17 cellular contexts compared by ENCODE assay signal in the genomic region with DNA sequence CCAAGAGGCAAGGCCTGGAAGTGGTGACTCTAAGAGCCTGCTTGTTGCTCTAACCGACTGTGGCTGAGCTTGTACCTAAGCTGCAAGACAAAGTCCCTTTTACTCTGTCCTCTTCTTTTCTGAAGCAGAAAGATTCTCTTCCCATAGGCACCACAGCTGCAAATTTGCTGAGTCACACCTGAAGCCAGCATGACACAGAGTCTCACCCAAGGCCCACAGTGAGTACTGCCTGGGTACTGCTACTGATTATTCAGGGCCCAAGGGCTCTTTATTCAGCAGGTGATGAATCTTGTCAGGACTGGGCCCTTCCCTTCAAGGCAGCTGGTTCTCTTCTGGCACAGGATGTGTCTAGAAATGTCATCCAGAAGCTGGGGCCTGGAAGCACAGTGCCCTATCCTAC. TPM values are rescaled to one million over a fixed set of nuclear protein-coding genes. Genes with fewer than 3 reads are reported as not detected.
A peak's percentile ranks its signal among the peaks of the same experiment; 100 is the strongest.
DNase-seq lines count a peak whose midpoint lies in the region; ATAC-seq and TF ChIP-seq lines count a peak whose summit lies in the region.
"Had no signal": no experiment of that assay in that cellular context is flagged by ENCODE, and none has a peak within 500 bp of the region (broad histone marks: within the 10 kb centered on the region; RNA-seq: fewer than 3 reads in every experiment).

No MANE protein-coding gene starts in this region.

- peak; percentile 36 for DNase-seq in activated naive CD4-positive, alpha-beta T cell treated with anti-CD3 and anti-CD28 coated beads for 36 hours
- DNase-seq in activated naive CD4-positive, alpha-beta T cell treated with anti-CD3 and anti-CD28 coated beads, Interleukin-2, amount 10 ng/mL, durations not matched to agents 7 days and 5 days, result no peak
- DNase-seq in RKO (ENCODE audit: low spot score) (peak; percentile 19), fibroblast of lung (ENCODE audit: low read depth in 2 of 2) (peak; percentile 15 to 43), substantia nigra (lab: John Stamatoyannopoulos, UW) (no peak), prostate gland (ENCODE audit: low spot score) (no peak)
- no peak for DNase-seq in stimulated activated effector memory CD8-positive, alpha-beta T cell treated with anti-CD3 and anti-CD28 coated beads, Interleukin-12 subunit alpha, Interleukin-12 subunit beta, amount 100 ng/mL, for 72 hours (ENCODE audit: low spot score in 2 of 2)
- DNase-seq in activated naive CD8-positive, alpha-beta T cell treated with anti-CD3 and anti-CD28 coated beads, Interleukin-2, amount 50 U/mL, for 24 hours, result no peak
- DNase-seq: kidney; NCI-H187; NCI-H526; stimulated activated CD4-positive, alpha-beta T cell treated with anti-CD3 and anti-CD28 coated beads, Interleukin-4, amount 100 ng/mL, for 1 hour had no signal

- no peaks in the 10 kb centered on the region for H3K27me3 Mint-ChIP-seq in activated naive CD4-positive, alpha-beta T cell treated with anti-CD3 and anti-CD28 coated beads for 36 hours (ENCODE audit: low read depth)
- H3K27me3 Mint-ChIP-seq in activated naive CD4-positive, alpha-beta T cell treated with anti-CD3 and anti-CD28 coated beads, Interleukin-2, amount 10 ng/mL, durations not matched to agents 7 days and 5 days, result no peaks in the 10 kb centered on the region
- H3K27me3 Mint-ChIP-seq in activated naive CD8-positive, alpha-beta T cell treated with anti-CD3 and anti-CD28 coated beads, Interleukin-2, amount 50 U/mL, for 24 hours, result no peaks in the 10 kb centered on the region
- H3K27me3 Mint-ChIP-seq: activated naive CD4-positive, alpha-beta T cell treated with anti-CD3 and anti-CD28 coated beads, Interleukin-2, amount 50 U/mL, for 24 hours; IgD-negative memory B cell had no signal

- TF ChIP-seq POLR2A in prostate gland (IDR thresholded peaks at IDR 0.05), result no peak

- H3K4me2 ChIP-seq in fibroblast of lung (ENCODE audit: extremely low read depth, insufficient read depth, low read length), result no peak overlapping the region

- H4K20me1 ChIP-seq in fibroblast of lung (ENCODE audit: control insufficient read depth, extremely low read depth, insufficient read depth, low read length), result no peaks in the 10 kb centered on the region

- no peaks in the 10 kb centered on the region for H3K4me1 ChIP-seq in fibroblast of lung (ENCODE audit: control insufficient read depth, extremely low read depth, insufficient read depth, low read length)
- no peaks in the 10 kb centered on the region for H3K4me1 ChIP-seq in prostate gland (replicated peaks)
- H3K4me1 ChIP-seq: gastroesophageal sphincter, vagina had no signal

- H3K27ac ChIP-seq in fibroblast of lung (ENCODE audit: insufficient read depth, low read length) (no peak overlapping the region), substantia nigra (ENCODE audit: low read depth, low read length, poor library complexity, severe bottlenecking) (no peak overlapping the region), prostate gland (no peak overlapping the region)
- H3K27ac ChIP-seq: gastroesophageal sphincter, vagina had no signal

- H2AFZ ChIP-seq in fibroblast of lung (ENCODE audit: low read length), result no peak overlapping the region

- H3K27me3 ChIP-seq in fibroblast of lung (ENCODE audit: control insufficient read depth, insufficient read depth, low read length) (no peaks in the 10 kb centered on the region), prostate gland (replicated peaks; ENCODE audit: insufficient read depth) (no peaks in the 10 kb centered on the region)
- H3K27me3 ChIP-seq: gastroesophageal sphincter, vagina had no signal

- TF ChIP-seq CTCF in fibroblast of lung (conservative IDR thresholded peaks at IDR 0.05 in 1 of 2, IDR thresholded peaks at IDR 0.05 in 1 of 2; ENCODE audit: low read depth in 1 of 2, low read length in 2 of 2) (no peak), prostate gland (IDR thresholded peaks at IDR 0.05) (no peak)

- no peaks in the 10 kb centered on the region for H3K4me1 Mint-ChIP-seq in activated naive CD4-positive, alpha-beta T cell treated with anti-CD3 and anti-CD28 coated beads for 36 hours (ENCODE audit: low read depth)
- H3K4me1 Mint-ChIP-seq in activated naive CD4-positive, alpha-beta T cell treated with anti-CD3 and anti-CD28 coated beads, Interleukin-2, amount 10 ng/mL, durations not matched to agents 7 days and 5 days, result peaks cover 2% of the 10 kb centered on the region
- peaks cover 7% of the 10 kb centered on the region for H3K4me1 Mint-ChIP-seq in stimulated activated effector memory CD8-positive, alpha-beta T cell treated with anti-CD3 and anti-CD28 coated beads, Interleukin-12 subunit alpha, Interleukin-12 subunit beta, amount 100 ng/mL, for 72 hours
- H3K4me1 Mint-ChIP-seq in activated naive CD8-positive, alpha-beta T cell treated with anti-CD3 and anti-CD28 coated beads, Interleukin-2, amount 50 U/mL, for 24 hours, result peaks cover 1% of the 10 kb centered on the region
- H3K4me1 Mint-ChIP-seq: activated naive CD4-positive, alpha-beta T cell treated with anti-CD3 and anti-CD28 coated beads, Interleukin-2, amount 50 U/mL, for 24 hours; IgD-negative memory B cell had no signal

- no peak overlapping the region for H3K4me3 Mint-ChIP-seq in activated naive CD4-positive, alpha-beta T cell treated with anti-CD3 and anti-CD28 coated beads for 36 hours
- no peak overlapping the region for H3K4me3 Mint-ChIP-seq in activated naive CD4-positive, alpha-beta T cell treated with anti-CD3 and anti-CD28 coated beads, Interleukin-2, amount 10 ng/mL, durations not matched to agents 7 days and 5 days
- no peak overlapping the region for H3K4me3 Mint-ChIP-seq in stimulated activated effector memory CD8-positive, alpha-beta T cell treated with anti-CD3 and anti-CD28 coated beads, Interleukin-12 subunit alpha, Interleukin-12 subunit beta, amount 100 ng/mL, for 72 hours
- no peak overlapping the region for H3K4me3 Mint-ChIP-seq in activated naive CD8-positive, alpha-beta T cell treated with anti-CD3 and anti-CD28 coated beads, Interleukin-2, amount 50 U/mL, for 24 hours
- H3K4me3 Mint-ChIP-seq: activated naive CD4-positive, alpha-beta T cell treated with anti-CD3 and anti-CD28 coated beads, Interleukin-2, amount 50 U/mL, for 24 hours; IgD-negative memory B cell; T-helper 2 cell treated with Interferon-gamma antibody and Interleukin-4, amounts not matched to agents 5 μg/mL and 100 μg/mL, for 36 hours had no signal

- H3K9me3 ChIP-seq in fibroblast of lung (ENCODE audit: control insufficient read depth, insufficient read depth, low read depth, low read length), result no peaks in the 10 kb centered on the region
- no peaks in the 10 kb centered on the region for H3K9me3 ChIP-seq in prostate gland
- H3K9me3 ChIP-seq: vagina had no signal

- H3K27ac Mint-ChIP-seq in activated naive CD4-positive, alpha-beta T cell treated with anti-CD3 and anti-CD28 coated beads for 36 hours, result no peak overlapping the region
- no peak overlapping the region for H3K27ac Mint-ChIP-seq in activated naive CD4-positive, alpha-beta T cell treated with anti-CD3 and anti-CD28 coated beads, Interleukin-2, amount 10 ng/mL, durations not matched to agents 7 days and 5 days
- H3K27ac Mint-ChIP-seq in stimulated activated effector memory CD8-positive, alpha-beta T cell treated with anti-CD3 and anti-CD28 coated beads, Interleukin-12 subunit alpha, Interleukin-12 subunit beta, amount 100 ng/mL, for 72 hours, result peak overlapping the region; percentile 68
- H3K27ac Mint-ChIP-seq in activated naive CD8-positive, alpha-beta T cell treated with anti-CD3 and anti-CD28 coated beads, Interleukin-2, amount 50 U/mL, for 24 hours, result no peak overlapping the region
- H3K27ac Mint-ChIP-seq: activated naive CD4-positive, alpha-beta T cell treated with anti-CD3 and anti-CD28 coated beads, Interleukin-2, amount 50 U/mL, for 24 hours; IgD-negative memory B cell; T-helper 2 cell treated with Interferon-gamma antibody and Interleukin-4, amounts not matched to agents 5 μg/mL and 100 μg/mL, for 36 hours had no signal

- H3K36me3 ChIP-seq in fibroblast of lung (ENCODE audit: control insufficient read depth, insufficient read depth, low read length) (no peaks in the 10 kb centered on the region), prostate gland (no peaks in the 10 kb centered on the region)
- H3K36me3 ChIP-seq: gastroesophageal sphincter, vagina had no signal

- intact Hi-C loops in activated naive CD4-positive, alpha-beta T cell treated with anti-CD3 and anti-CD28 coated beads for 36 hours (cut with micrococcal nuclease), result no loop called here
- intact Hi-C loops in prostate gland (cut with DNase I), result no loop called here

- no peaks in the 10 kb centered on the region for H3K79me2 ChIP-seq in fibroblast of lung (ENCODE audit: control insufficient read depth, insufficient read depth, low read length)

- CTCF ChIA-PET in activated naive CD4-positive, alpha-beta T cell treated with anti-CD3 and anti-CD28 coated beads for 36 hours (lab: Charles Lee), result no interaction called here
- CTCF ChIA-PET in activated naive CD4-positive, alpha-beta T cell treated with anti-CD3 and anti-CD28 coated beads, Interleukin-2, amount 10 ng/mL, durations not matched to agents 7 days and 5 days (lab: Charles Lee), result no interaction called here

- peaks cover 4% of the 10 kb centered on the region for H3K9me3 Mint-ChIP-seq in activated naive CD4-positive, alpha-beta T cell treated with anti-CD3 and anti-CD28 coated beads for 36 hours
- peaks cover 16% of the 10 kb centered on the region for H3K9me3 Mint-ChIP-seq in activated naive CD4-positive, alpha-beta T cell treated with anti-CD3 and anti-CD28 coated beads, Interleukin-2, amount 10 ng/mL, durations not matched to agents 7 days and 5 days
- H3K9me3 Mint-ChIP-seq in stimulated activated effector memory CD8-positive, alpha-beta T cell treated with anti-CD3 and anti-CD28 coated beads, Interleukin-12 subunit alpha, Interleukin-12 subunit beta, amount 100 ng/mL, for 72 hours, result peaks cover 6% of the 10 kb centered on the region
- H3K9me3 Mint-ChIP-seq in activated naive CD8-positive, alpha-beta T cell treated with anti-CD3 and anti-CD28 coated beads, Interleukin-2, amount 50 U/mL, for 24 hours, result peaks cover 10% of the 10 kb centered on the region

- ATAC-seq in stimulated activated effector memory CD8-positive, alpha-beta T cell treated with anti-CD3 and anti-CD28 coated beads, Interleukin-12 subunit alpha, Interleukin-12 subunit beta, amount 100 ng/mL, for 72 hours, result peak; percentile 65
- no peak for ATAC-seq in activated naive CD8-positive, alpha-beta T cell treated with anti-CD3 and anti-CD28 coated beads, Interleukin-2, amount 50 U/mL, for 24 hours
- ATAC-seq: gastroesophageal sphincter had no signal

- H3K4me3 ChIP-seq in fibroblast of lung (replicated peaks in 1 of 4; ENCODE audit: control extremely low read depth in 1 of 4, insufficient read depth in 1 of 4, low read depth in 3 of 4, low read length in 4 of 4) (no peak overlapping the region), prostate gland (no peak overlapping the region)
- H3K4me3 ChIP-seq: gastroesophageal sphincter, vagina had no signal

- 95% methylated on average over 1 of the region's 1 CpG for WGBS in prostate gland

- H3K36me3 Mint-ChIP-seq in activated naive CD4-positive, alpha-beta T cell treated with anti-CD3 and anti-CD28 coated beads for 36 hours (ENCODE audit: low read depth), result peaks cover 2% of the 10 kb centered on the region
- H3K36me3 Mint-ChIP-seq in activated naive CD4-positive, alpha-beta T cell treated with anti-CD3 and anti-CD28 coated beads, Interleukin-2, amount 10 ng/mL, durations not matched to agents 7 days and 5 days, result no peaks in the 10 kb centered on the region
- H3K36me3 Mint-ChIP-seq in stimulated activated effector memory CD8-positive, alpha-beta T cell treated with anti-CD3 and anti-CD28 coated beads, Interleukin-12 subunit alpha, Interleukin-12 subunit beta, amount 100 ng/mL, for 72 hours, result no peaks in the 10 kb centered on the region
- H3K36me3 Mint-ChIP-seq in activated naive CD8-positive, alpha-beta T cell treated with anti-CD3 and anti-CD28 coated beads, Interleukin-2, amount 50 U/mL, for 24 hours (ENCODE audit: low read depth), result peaks cover 3% of the 10 kb centered on the region

- H3K9ac ChIP-seq in fibroblast of lung (ENCODE audit: insufficient read depth, low read length), result no peak overlapping the region

RNA-seq across cellular contexts. Expression of a gene that starts 18.9 kb away (rescaled TPM):
- 1 to 10 TPM; 7.3 to 8.8 TPM for total RNA-seq in activated naive CD4-positive, alpha-beta T cell treated with anti-CD3 and anti-CD28 coated beads for 36 hours
- not detected in 2 replicates for total RNA-seq in fibroblast of lung
- not detected in 2 replicates for polyA plus RNA-seq in fibroblast of lung
- polyA plus RNA-seq in fibroblast of lung (2012), result not detected in 2 replicates
- polyA minus RNA-seq in fibroblast of lung (ENCODE audit: low replicate concordance), result not detected in 2 replicates
- total RNA-seq in prostate gland, result under 1 TPM in 1 of 2 donors, not detected in 1; 0.40 TPM

RNA-seq across cellular contexts. Expression of a gene that starts 37.6 kb away (rescaled TPM):
- total RNA-seq in activated naive CD4-positive, alpha-beta T cell treated with anti-CD3 and anti-CD28 coated beads for 36 hours, result under 1 TPM; 0.44 to 0.67 TPM
- total RNA-seq in fibroblast of lung (not detected in 2 replicates), prostate gland (under 1 TPM in 1 of 2 donors, not detected in 1; 0.62 TPM)
- not detected in 2 replicates for polyA plus RNA-seq in fibroblast of lung
- polyA plus RNA-seq in fibroblast of lung (2012), result not detected in 2 replicates
- polyA minus RNA-seq in fibroblast of lung (ENCODE audit: low replicate concordance), result not detected in 2 replicates
- total RNA-seq: gastroesophageal sphincter had no signal
- polyA plus RNA-seq: IgD-negative memory B cell had no signal

Comparison
In these comparisons a context has a peak if more than half of its experiments do, and no peak if none do; other contexts are left out.
1. DNase-seq: peak in activated naive CD4-positive, alpha-beta T cell treated with anti-CD3 and anti-CD28 coated beads for 36 hours (single experiment), RKO (single experiment) and fibroblast of lung (2 of 2); none in activated naive CD4-positive, alpha-beta T cell treated with anti-CD3 and anti-CD28 coated beads, Interleukin-2, amount 10 ng/mL, durations not matched to agents 7 days and 5 days (single experiment), stimulated activated effector memory CD8-positive, alpha-beta T cell treated with anti-CD3 and anti-CD28 coated beads, Interleukin-12 subunit alpha, Interleukin-12 subunit beta, amount 100 ng/mL, for 72 hours (0 of 2), activated naive CD8-positive, alpha-beta T cell treated with anti-CD3 and anti-CD28 coated beads, Interleukin-2, amount 50 U/mL, for 24 hours (single experiment), substantia nigra (0 of 49) and prostate gland (single experiment).